In the genomic region with DNA sequence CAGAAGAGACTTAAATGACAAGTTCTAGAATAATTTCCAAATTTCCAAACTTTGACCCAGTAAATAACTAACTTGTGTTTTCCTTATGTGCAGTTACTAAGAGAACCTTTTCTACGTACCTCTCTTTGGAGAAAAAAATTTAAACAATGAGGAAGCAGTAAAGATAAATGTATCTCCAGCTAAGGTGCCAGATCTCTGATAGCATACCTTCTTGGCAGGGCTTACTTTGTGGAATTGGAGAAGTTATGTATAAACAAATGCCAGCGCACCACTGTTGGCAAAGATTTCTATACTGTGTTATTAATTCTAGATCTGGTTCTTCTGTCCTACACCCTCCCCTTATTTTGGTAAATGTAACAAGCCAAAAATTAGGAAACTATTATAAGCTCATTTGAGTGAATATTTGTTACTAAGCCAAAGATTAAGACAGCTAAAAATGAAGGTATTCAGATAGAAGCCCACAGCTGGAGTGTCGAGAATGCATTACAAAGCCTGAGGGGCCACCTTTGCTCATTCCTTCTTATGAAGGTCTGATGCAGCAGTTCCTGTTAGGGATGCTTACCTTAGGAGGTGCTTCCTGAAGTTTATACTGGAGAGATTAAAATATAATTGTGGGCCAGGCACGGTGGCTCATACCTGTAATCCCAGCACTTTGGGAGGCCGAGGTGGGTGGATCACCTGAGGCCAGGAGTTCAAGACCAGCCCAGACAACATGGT, we compare ENCODE assay signal across 14 cellular contexts.
"Had no signal": no experiment of that assay in that cellular context is flagged by ENCODE, and none has a peak within 500 bp of the region (broad histone marks: within the 10 kb centered on the region; RNA-seq: fewer than 3 reads in every experiment).

No MANE protein-coding gene starts in this region.

- H3K9me3 Mint-ChIP-seq: nephron; stimulated activated naive CD8-positive, alpha-beta T cell treated with anti-CD3 and anti-CD28 coated beads, Interleukin-15, amount 100 ng/mL, for 72 hours had no signal

- H3K4me3 Mint-ChIP-seq: nephron; stimulated activated naive CD8-positive, alpha-beta T cell treated with anti-CD3 and anti-CD28 coated beads, Interleukin-15, amount 100 ng/mL, for 72 hours had no signal

- H3K27me3 Mint-ChIP-seq: stimulated activated naive CD8-positive, alpha-beta T cell treated with anti-CD3 and anti-CD28 coated beads, Interleukin-15, amount 100 ng/mL, for 72 hours had no signal

- H3K4me1 Mint-ChIP-seq: nephron; stimulated activated naive CD8-positive, alpha-beta T cell treated with anti-CD3 and anti-CD28 coated beads, Interleukin-15, amount 100 ng/mL, for 72 hours had no signal

- H3K27ac ChIP-seq: cardiac muscle cell, psoas muscle, spleen, testis had no signal

- DNase-seq: activated CD4-positive, alpha-beta T cell treated with anti-CD3 and anti-CD28 coated beads, Interleukin-2, amount 50 U/mL, for 1 hour; activated naive CD4-positive, alpha-beta T cell; anterior cingulate cortex; islet precursor cell; left ventricle myocardium superior; mesenchymal stem cell; nucleus accumbens; psoas muscle; spleen; stimulated activated naive CD8-positive, alpha-beta T cell treated with anti-CD3 and anti-CD28 coated beads, Interleukin-15, amount 100 ng/mL, for 72 hours; testis had no signal

- H3K9me3 ChIP-seq: psoas muscle, testis had no signal

- H3K36me3 ChIP-seq: cardiac muscle cell had no signal

- H3K27me3 ChIP-seq: cardiac muscle cell, spleen, testis had no signal

- H3K4me1 ChIP-seq: psoas muscle, spleen, testis had no signal

- H3K27ac Mint-ChIP-seq: nephron; stimulated activated naive CD8-positive, alpha-beta T cell treated with anti-CD3 and anti-CD28 coated beads, Interleukin-15, amount 100 ng/mL, for 72 hours had no signal

- ATAC-seq: left ventricle myocardium superior; psoas muscle; sciatic nerve; stimulated activated naive CD8-positive, alpha-beta T cell treated with anti-CD3 and anti-CD28 coated beads, Interleukin-15, amount 100 ng/mL, for 72 hours had no signal

- H3K4me3 ChIP-seq: cardiac muscle cell, psoas muscle, spleen, testis had no signal
